In genomic region chr1:94503153-94503552, GRCh38 we compare ENCODE assay signal across 17 cellular contexts. TPM values are rescaled to one million over a fixed set of nuclear protein-coding genes. Genes with fewer than 3 reads are reported as not detected.
DNase-seq lines count a peak whose midpoint lies in the region; ATAC-seq and TF ChIP-seq lines count a peak whose summit lies in the region.
"Had no signal": no experiment of that assay in that cellular context is flagged by ENCODE, and none has a peak within 500 bp of the region (broad histone marks: within the 10 kb centered on the region; RNA-seq: fewer than 3 reads in every experiment).

No MANE protein-coding gene starts in this region.

- no peak for TF ChIP-seq CTCF in endothelial cell (IDR thresholded peaks at IDR 0.05; ENCODE audit: unreplicated experiment)

- H3K9ac ChIP-seq in mesenchymal stem cell (ENCODE audit: low read length) (no peak overlapping the region), trophoblast cell (ENCODE audit: low read length) (no peak overlapping the region)
- H3K9ac ChIP-seq: GM23248 had no signal

- H3K4ac ChIP-seq in mesenchymal stem cell (ENCODE audit: low read depth in 1 of 2, low read length in 2 of 2) (no peak overlapping the region), trophoblast cell (ENCODE audit: low read depth, low read length) (no peak overlapping the region)

- peaks cover 2% of the 10 kb centered on the region for H3K27me3 Mint-ChIP-seq in endothelial cell (ENCODE audit: unreplicated experiment)
- H3K27me3 Mint-ChIP-seq: CD4-positive, alpha-beta memory T cell had no signal

- 71% methylated on average over 4 of the region's 4 CpGs for WGBS in mesenchymal stem cell
- no CpG with 5 or more reads among the region's 4 CpGs for WGBS in trophoblast cell (ENCODE audit: extremely low coverage, insufficient coverage, insufficient read length)

- H3K79me2 ChIP-seq in trophoblast cell (ENCODE audit: control insufficient read depth, insufficient read depth, low read length, poor library complexity): no peaks in the 10 kb centered on the region

- H2BK12ac ChIP-seq in mesenchymal stem cell (ENCODE audit: low read length in 2 of 2) (no peak overlapping the region), trophoblast cell (ENCODE audit: low read length) (no peak overlapping the region)

- ATAC-seq in HG02885 (IDR thresholded peaks at IDR 0.05; ENCODE audit: poor library complexity, unreplicated experiment) (no peak), GM21447 (IDR thresholded peaks at IDR 0.05; ENCODE audit: unreplicated experiment) (no peak)

- peaks cover 40% of the 10 kb centered on the region for H3K36me3 Mint-ChIP-seq in endothelial cell (ENCODE audit: low read depth, unreplicated experiment)

- no peak overlapping the region for H3K4me3 ChIP-seq in mesenchymal stem cell (ENCODE audit: insufficient read depth in 1 of 2, low read depth in 1 of 2, low read length in 2 of 2)
- no peak overlapping the region for H3K4me3 ChIP-seq in trophoblast cell (ENCODE audit: low read depth, low read length)
- H3K4me3 ChIP-seq: GM23248 had no signal

- H3K4me3 Mint-ChIP-seq in endothelial cell (ENCODE audit: unreplicated experiment): no peak overlapping the region
- H3K4me3 Mint-ChIP-seq: CD4-positive, alpha-beta memory T cell had no signal

- no peak overlapping the region for H3K23ac ChIP-seq in mesenchymal stem cell (ENCODE audit: low read length in 2 of 2)
- no peak overlapping the region for H3K23ac ChIP-seq in trophoblast cell (ENCODE audit: low read length)

- H3K36me3 ChIP-seq in mesenchymal stem cell (ENCODE audit: control insufficient read depth in 1 of 2, insufficient read depth in 2 of 2, low read depth in 1 of 2, low read length in 2 of 2): peaks cover 6 to 55% of the 10 kb centered on the region in 2 experiments
- H3K36me3 ChIP-seq in trophoblast cell (ENCODE audit: control insufficient read depth in 1 of 2, insufficient read depth in 2 of 2, low read length in 2 of 2): peaks cover 6 to 9% of the 10 kb centered on the region in 2 experiments

- H2AFZ ChIP-seq in mesenchymal stem cell (ENCODE audit: low read depth, low read length): no peak overlapping the region
- no peak overlapping the region for H2AFZ ChIP-seq in trophoblast cell (ENCODE audit: insufficient read depth, low read length, poor library complexity)
- H2AFZ ChIP-seq: GM23248 had no signal

- H4K8ac ChIP-seq in mesenchymal stem cell (ENCODE audit: low read length) (no peak overlapping the region), trophoblast cell (ENCODE audit: low read depth, low read length) (no peak overlapping the region)

- H3K9me3 ChIP-seq in mesenchymal stem cell (ENCODE audit: control insufficient read depth, low read length): no peaks in the 10 kb centered on the region
- no peaks in the 10 kb centered on the region for H3K9me3 ChIP-seq in trophoblast cell (ENCODE audit: insufficient read depth, low read depth, low read length)

- H3K27me3 ChIP-seq in mesenchymal stem cell (ENCODE audit: control insufficient read depth in 1 of 2, insufficient read depth in 1 of 2, low read length in 2 of 2) (no peaks in the 10 kb centered on the region), trophoblast cell (ENCODE audit: insufficient read depth, low read length) (no peaks in the 10 kb centered on the region)

- H3K4me2 ChIP-seq in mesenchymal stem cell (ENCODE audit: low read length, poor library complexity, severe bottlenecking): no peak overlapping the region
- H3K4me2 ChIP-seq in trophoblast cell (ENCODE audit: low read length): no peak overlapping the region

- H3K18ac ChIP-seq in mesenchymal stem cell (ENCODE audit: low read depth in 1 of 2, low read length in 2 of 2) (no peak overlapping the region), trophoblast cell (ENCODE audit: low read length) (no peak overlapping the region)

- H3K27ac Mint-ChIP-seq in endothelial cell (ENCODE audit: unreplicated experiment): peak overlapping the region; percentile 33

- H3K9me3 Mint-ChIP-seq in endothelial cell (ENCODE audit: unreplicated experiment): no peaks in the 10 kb centered on the region

- no peak for DNase-seq in endothelial cell (ENCODE audit: low spot score)
- peak; percentile 27 for DNase-seq in left kidney (ENCODE audit: low read depth, low spot score)
- peak; percentile 16 for DNase-seq in mesenchymal stem cell
- peak; percentile 2 to 28 for DNase-seq in trophoblast cell
- no peak for DNase-seq in epidermal melanocyte (ENCODE audit: insufficient read length, low spot score)
- no peak for DNase-seq in DMS153 treated with DMSO at 0.1 percent for 48 hours (lab: John Stamatoyannopoulos, UW; ENCODE audit: unreplicated experiment)
- DNase-seq: C1 segment of cervical spinal cord; CD4-positive, alpha-beta memory T cell; DMS 273 treated with DMSO at 0.1 percent for 48 hours; DMS53; DMS79 treated with DMSO at 0.1 percent for 48 hours; GF-D8; GM23248; H7; HCEC 1CT had no signal

- H3K4me1 ChIP-seq in mesenchymal stem cell (ENCODE audit: control insufficient read depth, insufficient read depth, low read depth, low read length) (no peaks in the 10 kb centered on the region), trophoblast cell (ENCODE audit: control insufficient read depth in 1 of 2, insufficient read depth in 2 of 2, low read length in 2 of 2) (no peaks in the 10 kb centered on the region)

- H2AK5ac ChIP-seq in mesenchymal stem cell (ENCODE audit: low read length, severe bottlenecking) (no peak overlapping the region), trophoblast cell (ENCODE audit: low read length) (no peak overlapping the region)

- H3K14ac ChIP-seq in mesenchymal stem cell (ENCODE audit: low read length in 2 of 2) (no peak overlapping the region), trophoblast cell (ENCODE audit: low read length) (no peak overlapping the region)

- peaks cover 22% of the 10 kb centered on the region for H3K4me1 Mint-ChIP-seq in endothelial cell (ENCODE audit: unreplicated experiment)

- no peak overlapping the region for H3K27ac ChIP-seq in mesenchymal stem cell (ENCODE audit: low read length, poor library complexity, severe bottlenecking)
- no peak overlapping the region for H3K27ac ChIP-seq in trophoblast cell (ENCODE audit: low read depth, low read length)
- H3K27ac ChIP-seq: GM23248 had no signal

- H4K91ac ChIP-seq in mesenchymal stem cell (ENCODE audit: low read length): no peak overlapping the region
- H4K91ac ChIP-seq in trophoblast cell (ENCODE audit: low read depth, low read length): no peak overlapping the region

- H2BK120ac ChIP-seq in mesenchymal stem cell (ENCODE audit: low read depth, low read length): no peak overlapping the region
- H2BK120ac ChIP-seq in trophoblast cell (ENCODE audit: insufficient read depth, low read length, poor library complexity): no peak overlapping the region

- H4K12ac ChIP-seq in trophoblast cell (ENCODE audit: low read depth, low read length): no peak overlapping the region

- H2BK5ac ChIP-seq in mesenchymal stem cell (ENCODE audit: low read depth, low read length, poor library complexity, severe bottlenecking) (no peak overlapping the region), trophoblast cell (ENCODE audit: low read depth, low read length, poor library complexity) (no peak overlapping the region)

- no peak overlapping the region for H2BK15ac ChIP-seq in mesenchymal stem cell (ENCODE audit: low read depth, poor library complexity, severe bottlenecking)

- H3K79me1 ChIP-seq in mesenchymal stem cell (replicated peaks; ENCODE audit: low read length, poor library complexity, severe bottlenecking): peaks cover 1% of the 10 kb centered on the region
- no peaks in the 10 kb centered on the region for H3K79me1 ChIP-seq in trophoblast cell (ENCODE audit: low read length)

RNA-seq across cellular contexts. Expression of gene F3, which starts 38.4 kb away (rescaled TPM):
- total RNA-seq in endothelial cell (ENCODE audit: unreplicated experiment): 1.4 TPM
- polyA plus RNA-seq in mesenchymal stem cell (2013, experiment 1 of 2): 511 TPM
- polyA plus RNA-seq in mesenchymal stem cell (2013, experiment 2 of 2): 536 TPM
- 43.0 and 43.9 TPM in 2 replicates for polyA plus RNA-seq in trophoblast cell (2013)
- polyA plus RNA-seq: CD4-positive, alpha-beta memory T cell had no signal

Comparison
In these comparisons a context has a peak if more than half of its experiments do, and no peak if none do; other contexts are left out.
1. DNase-seq: peak in left kidney (single experiment), mesenchymal stem cell (single experiment) and trophoblast cell (2 of 2); none in endothelial cell (single experiment), epidermal melanocyte (single experiment) and DMS153 treated with DMSO at 0.1 percent for 48 hours (single experiment).